ENCODE assay signal across 9 cellular contexts in the genomic region with DNA sequence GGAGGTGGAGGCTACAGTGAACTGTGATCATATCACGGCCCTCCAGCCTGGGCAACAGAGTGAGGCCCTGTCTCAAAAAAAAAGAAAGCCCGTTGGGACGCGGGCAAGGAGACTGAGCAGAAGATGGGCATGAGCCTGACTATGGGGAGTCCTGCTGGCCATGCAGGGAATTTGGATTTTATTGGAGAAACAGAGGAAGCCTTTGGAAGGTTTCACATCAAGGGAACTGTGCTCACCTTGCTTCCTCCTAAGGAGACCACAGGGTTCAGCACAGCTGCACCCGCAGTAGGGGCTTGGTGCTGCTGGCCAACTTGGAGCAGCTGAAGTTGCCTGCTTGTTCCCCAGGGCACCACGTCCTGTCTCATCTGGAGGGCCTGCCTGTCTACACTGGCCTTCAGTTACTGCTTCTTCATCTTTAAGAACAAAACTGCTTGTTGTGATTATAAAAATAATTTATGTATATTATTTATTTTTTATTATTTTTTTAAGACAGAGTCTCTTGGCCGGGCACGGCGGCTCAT. TPM values are rescaled to one million over a fixed set of nuclear protein-coding genes. Genes with fewer than 3 reads are reported as not detected.
DNase-seq lines count a peak whose midpoint lies in the region; ATAC-seq and TF ChIP-seq lines count a peak whose summit lies in the region.
"Had no signal": no experiment of that assay in that cellular context is flagged by ENCODE, and none has a peak within 500 bp of the region (broad histone marks: within the 10 kb centered on the region; RNA-seq: fewer than 3 reads in every experiment).

No MANE protein-coding gene starts in this region.

- no peaks in the 10 kb centered on the region; the same call in 1 of the 2 replicates for H3K27me3 Mint-ChIP-seq in HFFc6 (ENCODE audit: insufficient read depth)
- no peaks in the 10 kb centered on the region for H3K27me3 Mint-ChIP-seq in natural killer cell (ENCODE audit: low read depth in 2 of 2)

- no peaks in the 10 kb centered on the region for H3K27me3 ChIP-seq in gastrocnemius medialis

- H3K27ac Mint-ChIP-seq in HFFc6 (peak overlapping the region; percentile 61), natural killer cell (peak overlapping the region in 1 of 2 donors; percentile 61)

- DNase-seq in AG20443 (ENCODE audit: low spot score) (peak; percentile 50), HFFc6 (peak; percentile 16), astrocyte of the cerebellum (ENCODE audit: low read depth) (no peak), natural killer cell (no peak), NCI-H524 treated with DMSO at 0.1 percent for 48 hours (lab: John Stamatoyannopoulos, UW) (no peak), NCI-H1092 treated with DMSO at 0.1 percent for 48 hours (lab: John Stamatoyannopoulos, UW) (no peak), gastrocnemius medialis (no peak)
- DNase-seq: NCI-H2081 treated with DMSO at 0.1 percent for 48 hours had no signal

- H3K36me3 Mint-ChIP-seq in HFFc6 (ENCODE audit: low read depth) (no peaks in the 10 kb centered on the region), natural killer cell (no peaks in the 10 kb centered on the region)

- no peak overlapping the region for H3K27ac ChIP-seq in gastrocnemius medialis

- H3K4me3 ChIP-seq in astrocyte of the cerebellum (ENCODE audit: low read depth, low read length) (peak overlapping the region; percentile 62), gastrocnemius medialis (peak overlapping the region in 2 of 4 donors; percentile 58 to 69)

- in situ Hi-C loops in astrocyte of the cerebellum (cut with HindIII; ENCODE audit: low sequenced_read_pairs) (no loop called here), gastrocnemius medialis (cut with MboI; ENCODE audit: low sequenced_read_pairs in 4 of 4) (loop anchor here in 2 of 4 donors (10.0 kb wide), 1 partner anchor 125 kb away; a partner anchor contains a TSS)

- ATAC-seq in natural killer cell (no peak), HG02678 (IDR thresholded peaks at IDR 0.05; ENCODE audit: unreplicated experiment) (no peak), gastrocnemius medialis (no peak)

- H3K4me3 Mint-ChIP-seq in HFFc6 = peak overlapping the region; percentile 86
- peak overlapping the region; percentile 78 for H3K4me3 Mint-ChIP-seq in natural killer cell

- H3K9me3 Mint-ChIP-seq in HFFc6 = no peaks in the 10 kb centered on the region
- H3K9me3 Mint-ChIP-seq in natural killer cell = no peaks in the 10 kb centered on the region

- no peak for TF ChIP-seq POLR2A in gastrocnemius medialis (IDR thresholded peaks at IDR 0.05)

- intact Hi-C loops in natural killer cell (cut with micrococcal nuclease) (no loop called here), gastrocnemius medialis (cut with DNase I; ENCODE audit: low total_unique reads) (no loop called here)

- peaks cover 18 to 22% of the 10 kb centered on the region in 2 donors for H3K4me1 ChIP-seq in gastrocnemius medialis

- H3K4me1 Mint-ChIP-seq in HFFc6 (ENCODE audit: low read depth) (peaks cover 11% of the 10 kb centered on the region), natural killer cell (peaks cover 12 to 20% of the 10 kb centered on the region in 2 donors)

- H3K9me3 ChIP-seq in gastrocnemius medialis = no peaks in the 10 kb centered on the region

- TF ChIP-seq CTCF in HFFc6 (IDR thresholded peaks at IDR 0.05) (peak; percentile 64), astrocyte of the cerebellum (IDR thresholded peaks at IDR 0.05; ENCODE audit: low read depth, low read length, missing control alignments) (no peak), natural killer cell (IDR thresholded peaks at IDR 0.05) (no peak), gastrocnemius medialis (IDR thresholded peaks at IDR 0.05 in 4 of 5, conservative IDR thresholded peaks at IDR 0.05 in 1 of 5) (no peak)

- no peaks in the 10 kb centered on the region for H3K36me3 ChIP-seq in gastrocnemius medialis

RNA-seq across cellular contexts. Expression of a gene that starts 1.5 kb away (rescaled TPM):
- 10 to 100 TPM; 14.9 to 18.1 (median 17.0) TPM for total RNA-seq in HFFc6 (2021; fragmentation: NEBNext Ultra II Directional; extraction: Animal tissue kit (Norgen Biotek cat#: 25700))
- total RNA-seq in natural killer cell (10 to 100 TPM in 2 of 3 donors, 1 to 10 TPM in 1; 9.6 to 13.5 (median 11.3) TPM), gastrocnemius medialis (10 to 100 TPM in 1 of 4 donors, 1 to 10 TPM in 3; 6.3 to 11.5 (median 8.8) TPM)

RNA-seq across cellular contexts. Expression of a gene that starts 4.9 kb away (rescaled TPM):
- 10 to 100 TPM; 21.3 to 26.0 (median 23.3) TPM for total RNA-seq in HFFc6 (2021; fragmentation: NEBNext Ultra II Directional; extraction: Animal tissue kit (Norgen Biotek cat#: 25700))
- total RNA-seq in natural killer cell (10 to 100 TPM; 24.9 to 26.7 (median 25.6) TPM), gastrocnemius medialis (10 to 100 TPM; 15.3 to 36.4 (median 20.2) TPM)

RNA-seq across cellular contexts. Expression of a gene that starts 40.7 kb away (rescaled TPM):
- total RNA-seq in HFFc6 (2021; fragmentation: NEBNext Ultra II Directional; extraction: Animal tissue kit (Norgen Biotek cat#: 25700)) = 10 to 100 TPM in 2 of 6 experiments, 1 to 10 TPM in 4; 8.6 to 11.7 (median 9.6) TPM
- total RNA-seq in natural killer cell (100 to 1,000 TPM; 140 to 191 (median 176) TPM), gastrocnemius medialis (1 to 10 TPM; 1.0 to 5.9 (median 1.7) TPM)

Comparison
In these comparisons a context has a peak if more than half of its experiments do, and no peak if none do; other contexts are left out.
1. DNase-seq: peak in AG20443 (single experiment) and HFFc6 (single experiment); none in astrocyte of the cerebellum (single experiment), natural killer cell (single experiment), NCI-H524 treated with DMSO at 0.1 percent for 48 hours (single experiment), NCI-H1092 treated with DMSO at 0.1 percent for 48 hours (single experiment) and gastrocnemius medialis (0 of 2).
2. RNA of a gene that starts 40.7 kb away (total RNA-seq): 140 to 191 TPM in natural killer cell; 8.6 to 11.7 TPM in HFFc6 and 1.0 to 5.9 TPM in gastrocnemius medialis; every median in the first group is over 10 times any median in the second.